ENCODE assay signal across 15 cellular contexts in the genomic region with DNA sequence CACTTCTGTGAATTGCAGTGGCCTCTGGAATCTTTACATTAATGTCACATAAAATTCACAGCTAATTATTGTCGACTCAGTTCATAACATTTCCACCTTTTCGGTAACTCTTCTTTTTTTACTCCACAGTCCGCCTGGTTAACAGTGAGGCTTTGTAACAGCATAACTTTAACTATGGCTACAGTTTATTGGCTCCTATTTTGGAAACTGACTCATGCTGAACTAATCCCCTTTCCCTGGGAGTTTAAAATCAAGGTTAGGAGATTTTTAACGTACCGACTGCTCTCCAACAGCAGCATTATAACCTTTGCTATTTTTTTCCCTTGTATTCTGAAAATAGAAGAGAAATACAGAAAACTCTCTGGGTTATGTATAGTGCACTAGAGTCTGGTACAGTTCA.
"Had no signal": no experiment of that assay in that cellular context is flagged by ENCODE, and none has a peak within 500 bp of the region (broad histone marks: within the 10 kb centered on the region; RNA-seq: fewer than 3 reads in every experiment).

No MANE protein-coding gene starts in this region.

- H3K9me3 ChIP-seq: breast epithelium, heart right ventricle, left lung, pancreas, transverse colon had no signal

- H3K27me3 Mint-ChIP-seq: activated CD4-positive, alpha-beta T cell treated with anti-CD3 and anti-CD28 coated beads, Interleukin-2, amount 10 ng/mL, durations not matched to agents 7 days and 5 days; stimulated activated memory B cell treated with anti-CD40 and anti-IgM and Interleukin-4, amounts not matched to agents 10 μg/mL and 1 μg/mL and 100 μg/mL, for 72 hours; T-helper 17 cell had no signal

- H3K27ac ChIP-seq: breast epithelium, dorsolateral prefrontal cortex, heart right ventricle, left lung, neural progenitor cell, pancreas, transverse colon had no signal

- H3K9me3 Mint-ChIP-seq: activated CD4-positive, alpha-beta T cell treated with anti-CD3 and anti-CD28 coated beads, Interleukin-2, amount 10 ng/mL, durations not matched to agents 7 days and 5 days; activated naive CD4-positive, alpha-beta T cell treated with anti-CD3 and anti-CD28 coated beads, Interleukin-2, amount 50 U/mL, for 72 hours; neural progenitor cell; stimulated activated memory B cell treated with anti-CD40 and anti-IgM and Interleukin-4, amounts not matched to agents 10 μg/mL and 1 μg/mL and 100 μg/mL, for 72 hours had no signal

- ATAC-seq: activated naive CD4-positive, alpha-beta T cell treated with anti-CD3 and anti-CD28 coated beads, Interleukin-2, amount 50 U/mL, for 72 hours; heart right ventricle; left lung; pancreas; stimulated activated memory B cell treated with anti-CD40 and anti-IgM and Interleukin-4, amounts not matched to agents 10 μg/mL and 1 μg/mL and 100 μg/mL, for 72 hours; T-helper 17 cell had no signal

- DNase-seq: activated CD4-positive, alpha-beta T cell treated with anti-CD3 and anti-CD28 coated beads, Interleukin-2, amount 10 ng/mL, durations not matched to agents 7 days and 5 days; activated CD4-positive, CD25-positive, alpha-beta regulatory T cell; activated CD8-positive, alpha-beta memory T cell treated with anti-CD3 and anti-CD28 coated beads for 24 hours; activated effector memory CD4-positive, alpha-beta T cell treated with anti-CD3 and anti-CD28 coated beads, Interleukin-2, amount 50 U/mL, for 16 hours; activated T-cell treated with anti-CD3 and anti-CD28 coated beads for 4 hours; dorsolateral prefrontal cortex; heart right ventricle; left lung; pancreas; T-helper 17 cell; transverse colon had no signal

- H3K4me1 ChIP-seq: breast epithelium had no signal

- H3K27ac Mint-ChIP-seq: activated CD4-positive, alpha-beta T cell treated with anti-CD3 and anti-CD28 coated beads, Interleukin-2, amount 10 ng/mL, durations not matched to agents 7 days and 5 days; activated naive CD4-positive, alpha-beta T cell treated with anti-CD3 and anti-CD28 coated beads, Interleukin-2, amount 50 U/mL, for 72 hours; neural progenitor cell; stimulated activated memory B cell treated with anti-CD40 and anti-IgM and Interleukin-4, amounts not matched to agents 10 μg/mL and 1 μg/mL and 100 μg/mL, for 72 hours; T-helper 17 cell had no signal

- H3K36me3 Mint-ChIP-seq: activated naive CD4-positive, alpha-beta T cell treated with anti-CD3 and anti-CD28 coated beads, Interleukin-2, amount 50 U/mL, for 72 hours; neural progenitor cell; stimulated activated memory B cell treated with anti-CD40 and anti-IgM and Interleukin-4, amounts not matched to agents 10 μg/mL and 1 μg/mL and 100 μg/mL, for 72 hours had no signal

- H3K4me3 Mint-ChIP-seq: activated CD4-positive, alpha-beta T cell treated with anti-CD3 and anti-CD28 coated beads, Interleukin-2, amount 10 ng/mL, durations not matched to agents 7 days and 5 days; neural progenitor cell; stimulated activated memory B cell treated with anti-CD40 and anti-IgM and Interleukin-4, amounts not matched to agents 10 μg/mL and 1 μg/mL and 100 μg/mL, for 72 hours; T-helper 17 cell had no signal

- H3K27me3 ChIP-seq: breast epithelium, dorsolateral prefrontal cortex, heart right ventricle, left lung, pancreas, transverse colon had no signal

- H3K4me3 ChIP-seq: breast epithelium, dorsolateral prefrontal cortex, heart right ventricle, left lung, neural progenitor cell, pancreas, transverse colon had no signal

- H3K36me3 ChIP-seq: breast epithelium, heart right ventricle, left lung, neural progenitor cell, pancreas, transverse colon had no signal
